ENCODE assay signal across 29 cellular contexts in genomic region chr5:52520171-52520570, GRCh38.
"Had no signal": no experiment of that assay in that cellular context is flagged by ENCODE, and none has a peak within 500 bp of the region (broad histone marks: within the 10 kb centered on the region; RNA-seq: fewer than 3 reads in every experiment).

No MANE protein-coding gene starts in this region.

- H3K9me3 ChIP-seq: ascending aorta, colonic mucosa had no signal

- H3K27ac ChIP-seq: ascending aorta, breast epithelium, cardiac muscle cell, colonic mucosa, WERI-Rb-1 had no signal

- DNase-seq: activated B cell treated with CpG ODN at 0.5 μM for 24 hours; activated CD4-positive, alpha-beta T cell treated with anti-CD3 and anti-CD28 coated beads for 48 hours; activated CD4-positive, alpha-beta T cell treated with anti-CD3 and anti-CD28 coated beads, Interleukin-2, amount 50 U/mL, for 1 hour; activated CD4-positive, alpha-beta T cell treated with anti-CD3 and anti-CD28 coated beads, Interleukin-2, amount 50 U/mL, for 48 hours; activated CD8-positive, alpha-beta memory T cell treated with anti-CD3 and anti-CD28 coated beads for 24 hours; activated CD8-positive, alpha-beta T cell treated with anti-CD3 and anti-CD28 coated beads for 36 hours; activated effector memory CD4-positive, alpha-beta T cell treated with Interleukin-2 at 50 U/mL for 16 hours; activated gamma-delta T cell treated with Interleukin-2 at 50 U/mL for 16 hours; activated naive CD4-positive, alpha-beta T cell treated with anti-CD3 and anti-CD28 coated beads, Interleukin-2, amount 50 U/mL, for 16 hours; activated naive CD4-positive, alpha-beta T cell treated with Interleukin-2 at 50 U/mL for 16 hours; activated naive CD8-positive, alpha-beta T cell treated with anti-CD3 and anti-CD28 coated beads for 36 hours; activated T-cell treated with anti-CD3 and anti-CD28 coated beads, Interleukin-2, amount 50 U/mL, for 4 hours; central memory CD4-positive, alpha-beta T cell; cerebellar nuclear complex; colonic mucosa; effector memory CD4-positive, alpha-beta T cell; endodermal cell; foreskin fibroblast; head of caudate nucleus; T-helper 17 cell; T1000; WERI-Rb-1 had no signal

- H3K4me3 ChIP-seq: ascending aorta, breast epithelium, cardiac muscle cell, colonic mucosa had no signal

- H3K27me3 ChIP-seq: ascending aorta, breast epithelium, cardiac muscle cell, colonic mucosa had no signal

- H3K4me1 ChIP-seq: ascending aorta, breast epithelium, colonic mucosa had no signal

- FAIRE-seq: frontal cortex had no signal

- H3K36me3 ChIP-seq: ascending aorta, breast epithelium, cardiac muscle cell, colonic mucosa, WERI-Rb-1 had no signal

- ATAC-seq: activated CD4-positive, CD25-positive, alpha-beta regulatory T cell treated with anti-CD3 and anti-CD28 coated beads, Interleukin-2, amount 50 U/mL, for 24 hours; activated CD8-positive, alpha-beta T cell treated with anti-CD3 and anti-CD28 coated beads for 36 hours; activated T-cell treated with anti-CD3 and anti-CD28 coated beads, Interleukin-2, amount 50 U/mL, for 4 hours; activated T-helper 17 cell treated with anti-CD3 and anti-CD28 coated beads, Interleukin-2, amount 50 U/mL, for 72 hours; esophagus mucosa; T-helper 17 cell had no signal
